Comparison of ENCODE assay signal across 1 cellular context in the genomic region with DNA sequence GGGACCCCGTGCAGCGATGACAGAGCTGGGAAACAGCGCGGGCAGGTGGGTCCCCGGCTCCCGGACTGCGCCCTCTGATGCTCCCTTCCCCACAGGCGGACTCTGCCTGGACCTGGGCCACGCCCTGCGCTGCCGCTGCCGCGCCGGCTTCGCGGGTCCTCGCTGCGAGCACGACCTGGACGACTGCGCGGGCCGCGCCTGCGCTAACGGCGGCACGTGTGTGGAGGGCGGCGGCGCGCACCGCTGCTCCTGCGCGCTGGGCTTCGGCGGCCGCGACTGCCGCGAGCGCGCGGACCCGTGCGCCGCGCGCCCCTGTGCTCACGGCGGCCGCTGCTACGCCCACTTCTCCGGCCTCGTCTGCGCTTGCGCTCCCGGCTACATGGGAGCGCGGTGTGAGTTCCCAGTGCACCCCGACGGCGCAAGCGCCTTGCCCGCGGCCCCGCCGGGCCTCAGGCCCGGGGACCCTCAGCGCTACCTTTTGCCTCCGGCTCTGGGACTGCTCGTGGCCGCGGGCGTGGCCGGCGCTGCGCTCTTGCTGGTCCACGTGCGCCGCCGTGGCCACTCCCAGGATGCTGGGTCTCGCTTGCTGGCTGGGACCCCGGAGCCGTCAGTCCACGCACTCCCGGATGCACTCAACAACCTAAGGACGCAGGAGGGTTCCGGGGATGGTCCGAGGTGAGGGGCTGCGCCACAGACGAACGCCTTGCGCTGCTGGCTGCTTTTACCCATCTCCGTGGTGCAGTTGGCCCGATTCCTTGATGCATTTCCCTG.
TF ChIP-seq lines count a peak whose summit lies in the region.

No MANE protein-coding gene starts in this region.

TF ChIP-seq in HepG2, 621 proteins besides CTCF, POLR2A, EP300 and RAD21 (continued from another document and continues in another):
- TF ChIP-seq, protein P1, sequence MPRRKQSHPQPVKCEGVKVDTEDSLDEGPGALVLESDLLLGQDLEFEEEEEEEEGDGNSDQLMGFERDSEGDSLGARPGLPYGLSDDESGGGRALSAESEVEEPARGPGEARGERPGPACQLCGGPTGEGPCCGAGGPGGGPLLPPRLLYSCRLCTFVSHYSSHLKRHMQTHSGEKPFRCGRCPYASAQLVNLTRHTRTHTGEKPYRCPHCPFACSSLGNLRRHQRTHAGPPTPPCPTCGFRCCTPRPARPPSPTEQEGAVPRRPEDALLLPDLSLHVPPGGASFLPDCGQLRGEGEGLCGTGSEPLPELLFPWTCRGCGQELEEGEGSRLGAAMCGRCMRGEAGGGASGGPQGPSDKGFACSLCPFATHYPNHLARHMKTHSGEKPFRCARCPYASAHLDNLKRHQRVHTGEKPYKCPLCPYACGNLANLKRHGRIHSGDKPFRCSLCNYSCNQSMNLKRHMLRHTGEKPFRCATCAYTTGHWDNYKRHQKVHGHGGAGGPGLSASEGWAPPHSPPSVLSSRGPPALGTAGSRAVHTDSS (CRISPR knock-in tag; conservative IDR thresholded peaks at IDR 0.05), result no peak
- TF ChIP-seq, protein P2, sequence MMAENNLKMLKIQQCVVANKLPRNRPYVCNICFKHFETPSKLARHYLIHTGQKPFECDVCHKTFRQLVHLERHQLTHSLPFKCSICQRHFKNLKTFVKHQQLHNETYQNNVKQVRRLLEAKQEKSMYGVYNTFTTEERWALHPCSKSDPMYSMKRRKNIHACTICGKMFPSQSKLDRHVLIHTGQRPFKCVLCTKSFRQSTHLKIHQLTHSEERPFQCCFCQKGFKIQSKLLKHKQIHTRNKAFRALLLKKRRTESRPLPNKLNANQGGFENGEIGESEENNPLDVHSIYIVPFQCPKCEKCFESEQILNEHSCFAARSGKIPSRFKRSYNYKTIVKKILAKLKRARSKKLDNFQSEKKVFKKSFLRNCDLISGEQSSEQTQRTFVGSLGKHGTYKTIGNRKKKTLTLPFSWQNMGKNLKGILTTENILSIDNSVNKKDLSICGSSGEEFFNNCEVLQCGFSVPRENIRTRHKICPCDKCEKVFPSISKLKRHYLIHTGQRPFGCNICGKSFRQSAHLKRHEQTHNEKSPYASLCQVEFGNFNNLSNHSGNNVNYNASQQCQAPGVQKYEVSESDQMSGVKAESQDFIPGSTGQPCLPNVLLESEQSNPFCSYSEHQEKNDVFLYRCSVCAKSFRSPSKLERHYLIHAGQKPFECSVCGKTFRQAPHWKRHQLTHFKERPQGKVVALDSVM (CRISPR knock-in tag; IDR thresholded peaks at IDR 0.05), result no peak
- TF ChIP-seq HNF4A (CRISPR knock-in tag; IDR thresholded peaks at IDR 0.05), result no peak
- peak; percentile 89 for TF ChIP-seq ZNF234 (CRISPR knock-in tag; conservative IDR thresholded peaks at IDR 0.05)
- TF ChIP-seq GATAD2A (CRISPR knock-in tag; IDR thresholded peaks at IDR 0.05), result no peak
- no peak for TF ChIP-seq RFXANK (CRISPR knock-in tag; IDR thresholded peaks at IDR 0.05)
- TF ChIP-seq NFE2L1 (CRISPR knock-in tag; IDR thresholded peaks at IDR 0.05; ENCODE audit: borderline replicate concordance), result no peak
- no peak for TF ChIP-seq NCOA5 (CRISPR knock-in tag; IDR thresholded peaks at IDR 0.05)
- no peak for TF ChIP-seq ZNF101 (CRISPR knock-in tag; IDR thresholded peaks at IDR 0.05; ENCODE audit: borderline replicate concordance, low read depth)
- TF ChIP-seq KDM3A (CRISPR knock-in tag; IDR thresholded peaks at IDR 0.05; ENCODE audit: low read depth), result no peak
- no peak for TF ChIP-seq ZNF383 (CRISPR knock-in tag; IDR thresholded peaks at IDR 0.05; ENCODE audit: borderline replicate concordance)
- TF ChIP-seq FOXK1 (CRISPR knock-in tag; IDR thresholded peaks at IDR 0.05; ENCODE audit: borderline replicate concordance, low read depth), result no peak
- TF ChIP-seq ZFP41 (CRISPR knock-in tag; IDR thresholded peaks at IDR 0.05; ENCODE audit: borderline replicate concordance), result no peak
- TF ChIP-seq FOSL1 (CRISPR knock-in tag; IDR thresholded peaks at IDR 0.05; ENCODE audit: borderline replicate concordance), result no peak
- TF ChIP-seq MTF1 (CRISPR knock-in tag; IDR thresholded peaks at IDR 0.05), result peak; percentile 90
- no peak for TF ChIP-seq NFYB (CRISPR knock-in tag; IDR thresholded peaks at IDR 0.05)
- TF ChIP-seq SAFB2 (CRISPR knock-in tag; IDR thresholded peaks at IDR 0.05; ENCODE audit: borderline replicate concordance, low read depth), result peak; percentile 83; the same call in 1 of the 2 replicates
- TF ChIP-seq, protein P3, sequence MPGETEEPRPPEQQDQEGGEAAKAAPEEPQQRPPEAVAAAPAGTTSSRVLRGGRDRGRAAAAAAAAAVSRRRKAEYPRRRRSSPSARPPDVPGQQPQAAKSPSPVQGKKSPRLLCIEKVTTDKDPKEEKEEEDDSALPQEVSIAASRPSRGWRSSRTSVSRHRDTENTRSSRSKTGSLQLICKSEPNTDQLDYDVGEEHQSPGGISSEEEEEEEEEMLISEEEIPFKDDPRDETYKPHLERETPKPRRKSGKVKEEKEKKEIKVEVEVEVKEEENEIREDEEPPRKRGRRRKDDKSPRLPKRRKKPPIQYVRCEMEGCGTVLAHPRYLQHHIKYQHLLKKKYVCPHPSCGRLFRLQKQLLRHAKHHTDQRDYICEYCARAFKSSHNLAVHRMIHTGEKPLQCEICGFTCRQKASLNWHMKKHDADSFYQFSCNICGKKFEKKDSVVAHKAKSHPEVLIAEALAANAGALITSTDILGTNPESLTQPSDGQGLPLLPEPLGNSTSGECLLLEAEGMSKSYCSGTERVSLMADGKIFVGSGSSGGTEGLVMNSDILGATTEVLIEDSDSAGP (CRISPR knock-in tag; IDR thresholded peaks at IDR 0.05; ENCODE audit: borderline replicate concordance), result peak; percentile 72
- no peak for TF ChIP-seq CAMTA2 (CRISPR knock-in tag; IDR thresholded peaks at IDR 0.05; ENCODE audit: borderline replicate concordance)
- TF ChIP-seq RORA (CRISPR knock-in tag; IDR thresholded peaks at IDR 0.05), result no peak
- TF ChIP-seq MIER2 (CRISPR knock-in tag; IDR thresholded peaks at IDR 0.05), result no peak
- peak; percentile 97 for TF ChIP-seq KLF12 (CRISPR knock-in tag; IDR thresholded peaks at IDR 0.05; ENCODE audit: borderline replicate concordance)
- no peak for TF ChIP-seq SRSF9 (IDR thresholded peaks at IDR 0.05; ENCODE audit: borderline replicate concordance, insufficient read depth, low read depth, low read length, poor library complexity, severe bottlenecking)
- no peak for TF ChIP-seq ZNF674 (CRISPR knock-in tag; IDR thresholded peaks at IDR 0.05; ENCODE audit: low read depth)
- TF ChIP-seq JUND (CRISPR knock-in tag; IDR thresholded peaks at IDR 0.05), result 0 out of 2 replicates have a peak, but pooled peaks have one; percentile 14
- TF ChIP-seq ZNF687 (CRISPR knock-in tag; IDR thresholded peaks at IDR 0.05), result peak; percentile 96
- no peak for TF ChIP-seq TCF7 (IDR thresholded peaks at IDR 0.05; ENCODE audit: low read depth)
- peak; percentile 96 for TF ChIP-seq ZNF253 (CRISPR knock-in tag; IDR thresholded peaks at IDR 0.05; ENCODE audit: borderline replicate concordance)
- peak; percentile 89 for TF ChIP-seq FOXM1 (CRISPR knock-in tag; IDR thresholded peaks at IDR 0.05)
- TF ChIP-seq CSRNP2 (CRISPR knock-in tag; conservative IDR thresholded peaks at IDR 0.05; ENCODE audit: low read depth), result peak; percentile 94
- peak; percentile 66; the same call in 1 of the 2 replicates for TF ChIP-seq RELA (CRISPR knock-in tag; IDR thresholded peaks at IDR 0.05)
- TF ChIP-seq SP2 (CRISPR knock-in tag; IDR thresholded peaks at IDR 0.05), result peak; percentile 26; the same call in 1 of the 2 replicates
- peak; percentile 67 for TF ChIP-seq MED1 (CRISPR knock-in tag; IDR thresholded peaks at IDR 0.05)
- TF ChIP-seq MED13 (CRISPR knock-in tag; IDR thresholded peaks at IDR 0.05), result no peak; the same call in 1 of the 2 replicates
- TF ChIP-seq ZNF720 (CRISPR knock-in tag; IDR thresholded peaks at IDR 0.05), result no peak
- TF ChIP-seq, protein P4, sequence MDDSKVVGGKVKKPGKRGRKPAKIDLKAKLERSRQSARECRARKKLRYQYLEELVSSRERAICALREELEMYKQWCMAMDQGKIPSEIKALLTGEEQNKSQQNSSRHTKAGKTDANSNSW (CRISPR knock-in tag; IDR thresholded peaks at IDR 0.05; ENCODE audit: borderline replicate concordance), result peak; percentile 93; the same call in 1 of the 2 replicates
- TF ChIP-seq, protein P5, sequence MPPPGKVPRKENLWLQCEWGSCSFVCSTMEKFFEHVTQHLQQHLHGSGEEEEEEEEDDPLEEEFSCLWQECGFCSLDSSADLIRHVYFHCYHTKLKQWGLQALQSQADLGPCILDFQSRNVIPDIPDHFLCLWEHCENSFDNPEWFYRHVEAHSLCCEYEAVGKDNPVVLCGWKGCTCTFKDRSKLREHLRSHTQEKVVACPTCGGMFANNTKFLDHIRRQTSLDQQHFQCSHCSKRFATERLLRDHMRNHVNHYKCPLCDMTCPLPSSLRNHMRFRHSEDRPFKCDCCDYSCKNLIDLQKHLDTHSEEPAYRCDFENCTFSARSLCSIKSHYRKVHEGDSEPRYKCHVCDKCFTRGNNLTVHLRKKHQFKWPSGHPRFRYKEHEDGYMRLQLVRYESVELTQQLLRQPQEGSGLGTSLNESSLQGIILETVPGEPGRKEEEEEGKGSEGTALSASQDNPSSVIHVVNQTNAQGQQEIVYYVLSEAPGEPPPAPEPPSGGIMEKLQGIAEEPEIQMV (CRISPR knock-in tag; IDR thresholded peaks at IDR 0.05; ENCODE audit: low read depth), result peak; percentile 84; the same call in 1 of the 2 replicates
- TF ChIP-seq HOMEZ (CRISPR knock-in tag; IDR thresholded peaks at IDR 0.05; ENCODE audit: low read depth), result no peak
- TF ChIP-seq, protein P6, sequence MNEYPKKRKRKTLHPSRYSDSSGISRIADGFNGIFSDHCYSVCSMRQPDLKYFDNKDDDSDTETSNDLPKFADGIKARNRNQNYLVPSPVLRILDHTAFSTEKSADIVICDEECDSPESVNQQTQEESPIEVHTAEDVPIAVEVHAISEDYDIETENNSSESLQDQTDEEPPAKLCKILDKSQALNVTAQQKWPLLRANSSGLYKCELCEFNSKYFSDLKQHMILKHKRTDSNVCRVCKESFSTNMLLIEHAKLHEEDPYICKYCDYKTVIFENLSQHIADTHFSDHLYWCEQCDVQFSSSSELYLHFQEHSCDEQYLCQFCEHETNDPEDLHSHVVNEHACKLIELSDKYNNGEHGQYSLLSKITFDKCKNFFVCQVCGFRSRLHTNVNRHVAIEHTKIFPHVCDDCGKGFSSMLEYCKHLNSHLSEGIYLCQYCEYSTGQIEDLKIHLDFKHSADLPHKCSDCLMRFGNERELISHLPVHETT (CRISPR knock-in tag; conservative IDR thresholded peaks at IDR 0.05), result peak; percentile 62
- TF ChIP-seq BCL6 (CRISPR knock-in tag; IDR thresholded peaks at IDR 0.05), result no peak
- TF ChIP-seq ZNF564 (CRISPR knock-in tag; IDR thresholded peaks at IDR 0.05), result peak; percentile 90; the same call in 1 of the 2 replicates
- peak; percentile 82; the same call in 1 of the 2 replicates for TF ChIP-seq XBP1 (CRISPR knock-in tag; IDR thresholded peaks at IDR 0.05)
- TF ChIP-seq TBX3 (IDR thresholded peaks at IDR 0.05; ENCODE audit: borderline replicate concordance), result no peak
- peak; percentile 97 for TF ChIP-seq ZNF773 (CRISPR knock-in tag; IDR thresholded peaks at IDR 0.05; ENCODE audit: borderline replicate concordance)
- TF ChIP-seq POGZ (CRISPR knock-in tag; IDR thresholded peaks at IDR 0.05), result 0 out of 2 replicates have a peak, but pooled peaks have one; percentile 33
- no peak for TF ChIP-seq PAWR (CRISPR knock-in tag; IDR thresholded peaks at IDR 0.05; ENCODE audit: borderline replicate concordance)
- TF ChIP-seq ZZZ3 (CRISPR knock-in tag; IDR thresholded peaks at IDR 0.05; ENCODE audit: borderline replicate concordance), result no peak
- peak; percentile 97; the same call in 1 of the 2 replicates for TF ChIP-seq ZNF367 (CRISPR knock-in tag; IDR thresholded peaks at IDR 0.05; ENCODE audit: borderline replicate concordance)
